In the genomic region with DNA sequence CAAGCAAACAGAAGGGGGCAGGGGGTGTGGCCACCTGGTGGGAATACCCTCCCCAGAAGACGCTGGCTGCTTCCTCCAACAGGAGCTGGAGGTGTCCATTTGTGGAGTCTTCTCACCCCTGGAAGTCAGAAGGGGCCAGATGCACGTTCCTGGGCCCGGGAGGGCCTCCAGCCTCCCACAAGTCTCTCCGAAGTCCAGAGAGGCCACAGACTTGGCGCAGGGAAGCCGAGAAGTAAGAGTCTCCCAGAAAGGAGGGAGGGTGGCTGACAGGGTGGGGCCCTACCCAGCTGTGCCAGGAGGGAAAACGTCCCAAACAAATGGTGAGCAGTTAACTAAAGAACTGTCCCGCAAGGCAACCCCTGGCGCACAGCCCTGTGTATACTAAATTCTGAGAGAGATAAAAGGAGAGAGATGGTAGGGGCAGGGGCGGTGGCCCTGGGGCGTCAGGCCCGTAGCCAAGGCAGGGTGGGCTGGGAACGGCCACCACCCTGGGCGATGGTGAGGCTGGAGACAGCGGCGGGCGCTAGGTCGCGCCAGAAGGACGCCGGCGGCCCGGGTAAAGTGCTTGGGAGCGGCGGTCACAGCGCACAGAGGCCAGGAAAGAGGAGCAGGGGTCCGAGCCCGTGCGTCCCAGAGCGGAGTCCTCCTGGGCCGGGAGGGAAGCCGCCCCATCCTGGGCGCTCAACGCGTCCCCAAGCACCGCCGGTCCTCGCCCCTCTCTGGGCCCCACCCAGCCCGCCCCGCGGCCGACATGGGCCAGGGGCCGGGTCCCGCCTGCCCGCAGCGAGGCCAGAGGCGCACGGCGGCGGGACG, we compare ENCODE assay signal across 14 cellular contexts. TPM values are rescaled to one million over a fixed set of nuclear protein-coding genes. Genes with fewer than 3 reads are reported as not detected.
DNase-seq lines count a peak whose midpoint lies in the region; ATAC-seq and TF ChIP-seq lines count a peak whose summit lies in the region.
"Had no signal": no experiment of that assay in that cellular context is flagged by ENCODE, and none has a peak within 500 bp of the region (broad histone marks: within the 10 kb centered on the region; RNA-seq: fewer than 3 reads in every experiment).

No MANE protein-coding gene starts in this region.

- peak overlapping the region; percentile 25 for H3K9ac ChIP-seq in adipocyte (ENCODE audit: low read length)
- H3K9ac ChIP-seq: BLaER1 treated with 17β-estradiol and CSF1 and Interleukin-3, amounts not matched to agents 10 nM and 100 nM; parathyroid adenoma had no signal

- H3K4me3 ChIP-seq in breast epithelium (peak overlapping the region in 2 of 3 donors; percentile 36 to 66), adipocyte (ENCODE audit: low read length) (no peak overlapping the region), lower lobe of right lung (peak overlapping the region; percentile 21), urinary bladder (ENCODE audit: low read depth, low read length) (peak overlapping the region; percentile 33)
- H3K4me3 ChIP-seq: BLaER1 treated with 17β-estradiol and CSF1 and Interleukin-3, amounts not matched to agents 10 nM and 100 nM had no signal

- H3K4me1 Mint-ChIP-seq in MCF 10A (ENCODE audit: insufficient read depth, unreplicated experiment) = no peaks in the 10 kb centered on the region

- TF ChIP-seq POLR2A in breast epithelium (IDR thresholded peaks at IDR 0.05) = no peak

- POLR2A ChIA-PET in MCF 10A (lab: Yijun Ruan, JAX) = interaction anchor here (1.3 kb wide), 1 partner anchor 10 kb away, joined by 3 read pairs; no protein-coding TSS in a partner anchor

- H3K27ac Mint-ChIP-seq in MCF 10A (ENCODE audit: low read depth, unreplicated experiment) = no peak overlapping the region

- intact Hi-C loops in breast epithelium (cut with DNase I; ENCODE audit: low total_unique reads) = loop anchor here (1.0 kb wide), 1 partner anchor 33 kb away; no protein-coding TSS in a partner anchor
- intact Hi-C loops in MCF 10A (cut with micrococcal nuclease) = no loop called here
- intact Hi-C loops in lower lobe of right lung (cut with DNase I) = no loop called here

- 2% methylated on average over 51 of the region's 51 CpGs for WGBS in urinary bladder

- H3K36me3 ChIP-seq in breast epithelium = no peaks in the 10 kb centered on the region
- H3K36me3 ChIP-seq in adipocyte (ENCODE audit: control insufficient read depth, insufficient read depth, low read length, severe bottlenecking) = no peaks in the 10 kb centered on the region
- H3K36me3 ChIP-seq in lower lobe of right lung = no peaks in the 10 kb centered on the region
- H3K36me3 ChIP-seq in urinary bladder (ENCODE audit: insufficient read depth) = no peaks in the 10 kb centered on the region

- H3K4me1 ChIP-seq in breast epithelium = peaks cover 8 to 13% of the 10 kb centered on the region in 2 donors
- H3K4me1 ChIP-seq in adipocyte (ENCODE audit: control insufficient read depth, insufficient read depth, low read length) = peaks cover 23% of the 10 kb centered on the region
- H3K4me1 ChIP-seq in lower lobe of right lung = peaks cover 13% of the 10 kb centered on the region
- peaks cover 2% of the 10 kb centered on the region for H3K4me1 ChIP-seq in urinary bladder (ENCODE audit: insufficient read depth)
- H3K4me1 ChIP-seq: foreskin keratinocyte, parathyroid adenoma had no signal

- BruUV-seq in MCF 10A (replicated peaks; lab: Mats Ljungman, UMichigan) = no TSS peak

- peaks cover 12 to 60% of the 10 kb centered on the region in 2 donors for H3K27me3 ChIP-seq in breast epithelium
- H3K27me3 ChIP-seq in adipocyte (replicated peaks; ENCODE audit: control insufficient read depth, insufficient read depth, low read length) = peaks cover 46% of the 10 kb centered on the region
- peaks cover 48% of the 10 kb centered on the region for H3K27me3 ChIP-seq in lower lobe of right lung (ENCODE audit: low read depth)

- ATAC-seq in lower lobe of right lung (no peak), esophagus mucosa (no peak)
- ATAC-seq: foreskin keratinocyte had no signal

- H3K4me3 Mint-ChIP-seq in MCF 10A (ENCODE audit: unreplicated experiment) = no peak overlapping the region

- H3K9me3 ChIP-seq in breast epithelium = no peaks in the 10 kb centered on the region
- no peaks in the 10 kb centered on the region for H3K9me3 ChIP-seq in adipocyte (ENCODE audit: control insufficient read depth, low read length)
- H3K9me3 ChIP-seq in lower lobe of right lung = no peaks in the 10 kb centered on the region

- H3K27ac ChIP-seq in breast epithelium (no peak overlapping the region), lower lobe of right lung (no peak overlapping the region), urinary bladder (ENCODE audit: low read depth) (no peak overlapping the region)
- H3K27ac ChIP-seq: BLaER1 treated with 17β-estradiol and CSF1 and Interleukin-3, amounts not matched to agents 10 nM and 100 nM; foreskin keratinocyte; parathyroid adenoma had no signal

- CTCF ChIA-PET in MCF 10A (lab: Yijun Ruan, JAX) = interaction anchor here (0.5 to 0.6 kb wide), 2 partner anchors 68 to 72 kb away, joined by 3 to 4 read pairs; no protein-coding TSS in a partner anchor

- H3K36me3 Mint-ChIP-seq in MCF 10A (ENCODE audit: insufficient read depth, unreplicated experiment) = peaks cover 5% of the 10 kb centered on the region

- no peak for DNase-seq in breast epithelium (ENCODE audit: low spot score in 2 of 2)
- no peak for DNase-seq in MCF 10A (ENCODE audit: unreplicated experiment)
- peak; percentile 31 for DNase-seq in adipocyte (ENCODE audit: low read depth)
- DNase-seq in lower lobe of right lung = no peak
- no peak for DNase-seq in stimulated activated CD8-positive, alpha-beta memory T cell treated with anti-CD3 and anti-CD28 coated beads, Interleukin-4, amount 100 ng/mL, for 48 hours
- no peak for DNase-seq in activated effector memory CD4-positive, alpha-beta T cell treated with Interleukin-2 at 50 U/mL for 16 hours
- DNase-seq: amygdala, foreskin keratinocyte, NCI-H524 treated with DMSO at 0.1 percent for 48 hours had no signal

- no peaks in the 10 kb centered on the region for H3K9me3 Mint-ChIP-seq in MCF 10A (ENCODE audit: unreplicated experiment)

- peaks cover 37% of the 10 kb centered on the region for H3K27me3 Mint-ChIP-seq in MCF 10A (ENCODE audit: insufficient read depth, unreplicated experiment)

- TF ChIP-seq CTCF in breast epithelium (IDR thresholded peaks at IDR 0.05) = no peak
- no peak for TF ChIP-seq CTCF in MCF 10A (IDR thresholded peaks at IDR 0.05; ENCODE audit: unreplicated experiment)
- no peak for TF ChIP-seq CTCF in lower lobe of right lung (IDR thresholded peaks at IDR 0.05)

RNA-seq across cellular contexts. Expression of a gene that starts 1.2 kb away (rescaled TPM):
- under 1 TPM; under 0.01 to 0.33 (median 0.15) TPM for total RNA-seq in breast epithelium
- 0.07 and 0.17 TPM in 2 replicates for total RNA-seq in MCF 10A (2022)
- total RNA-seq in lower lobe of right lung = 0.56 TPM
- 0.53 TPM for total RNA-seq in urinary bladder
- 1.6 TPM for polyA plus RNA-seq in urinary bladder
- total RNA-seq in esophagus mucosa = 0.04 TPM
- total RNA-seq: HT1080 had no signal

RNA-seq across cellular contexts. Expression of a gene that starts 20.4 kb away (rescaled TPM):
- total RNA-seq in breast epithelium = 100 to 1,000 TPM; 210 to 329 (median 306) TPM
- total RNA-seq in MCF 10A (2022) = 477 and 513 TPM in 2 replicates
- 317 TPM for total RNA-seq in lower lobe of right lung
- 229 TPM for total RNA-seq in urinary bladder
- 509 TPM for polyA plus RNA-seq in urinary bladder
- total RNA-seq in esophagus mucosa = 439 TPM

RNA-seq across cellular contexts. Expression of a gene that starts 27.0 kb away (rescaled TPM):
- total RNA-seq in breast epithelium (10 to 100 TPM in 2 of 3 donors, 1 to 10 TPM in 1; 2.7 to 32.4 (median 29.9) TPM), MCF 10A (2022) (6.2 and 12.4 TPM in 2 replicates), lower lobe of right lung (14.0 TPM), urinary bladder (12.8 TPM), esophagus mucosa (10.8 TPM)
- 14.1 TPM for polyA plus RNA-seq in urinary bladder

RNA-seq across cellular contexts. Expression of a gene that starts 56.8 kb away (rescaled TPM):
- total RNA-seq in breast epithelium (10 to 100 TPM; 54.0 to 61.6 (median 54.7) TPM), MCF 10A (2022) (26.5 and 28.3 TPM in 2 replicates), lower lobe of right lung (49.0 TPM), urinary bladder (61.6 TPM), esophagus mucosa (40.3 TPM)
- 46.3 TPM for polyA plus RNA-seq in urinary bladder
